8 cellular contexts compared by ENCODE assay signal in genomic region chr22:38758276-38758945, GRCh38. TPM values are rescaled to one million over a fixed set of nuclear protein-coding genes. Genes with fewer than 3 reads are reported as not detected.
DNase-seq lines count a peak whose midpoint lies in the region; ATAC-seq lines count a peak whose summit lies in the region.

No MANE protein-coding gene starts in this region.

- peaks cover 0 to 42% (median 24%) of the 10 kb centered on the region in 11 experiments; a peak in 16 of 22 replicates for H4K20me1 ChIP-seq in BLaER1 treated with 17β-estradiol and CSF1 and Interleukin-3, amounts not matched to agents 10 nM and 100 nM

- peak overlapping the region; percentile 5 for H3K27ac Mint-ChIP-seq in activated T-helper 2 cell treated with anti-CD3 and anti-CD28 coated beads, Interferon-gamma antibody, Interleukin-2, Interleukin-4, amounts not matched to agents 10 μg/mL and 5 μg/mL and 100 μg/mL, durations not matched to agents 14 hours and 24 hours and 36 hours

- ATAC-seq in HG03521 (IDR thresholded peaks at IDR 0.05; ENCODE audit: unreplicated experiment) (no peak), HG03565 (IDR thresholded peaks at IDR 0.05; ENCODE audit: unreplicated experiment) (no peak)

- peaks cover 0 to 9% (median 6%) of the 10 kb centered on the region in 11 experiments; a peak in 13 of 22 replicates for H3K36me3 ChIP-seq in BLaER1 treated with 17β-estradiol and CSF1 and Interleukin-3, amounts not matched to agents 10 nM and 100 nM

- H3K27me3 Mint-ChIP-seq in activated T-helper 2 cell treated with anti-CD3 and anti-CD28 coated beads, Interferon-gamma antibody, Interleukin-2, Interleukin-4, amounts not matched to agents 10 μg/mL and 5 μg/mL and 100 μg/mL, durations not matched to agents 14 hours and 24 hours and 36 hours (ENCODE audit: low read depth) = no peaks in the 10 kb centered on the region

- H3K27ac ChIP-seq in BLaER1 treated with 17β-estradiol and CSF1 and Interleukin-3, amounts not matched to agents 10 nM and 100 nM = peak overlapping the region in 5 of 11 experiments; percentile 2 to 99 (median 97); a peak in 6 of 22 replicates

- H3K4me1 ChIP-seq in BLaER1 treated with 17β-estradiol and CSF1 and Interleukin-3, amounts not matched to agents 10 nM and 100 nM = peaks cover 65 to 80% (median 76%) of the 10 kb centered on the region in 10 experiments

- intact Hi-C loops in activated T-helper 2 cell treated with anti-CD3 and anti-CD28 coated beads, Interferon-gamma antibody, Interleukin-2, Interleukin-4, amounts not matched to agents 10 μg/mL and 5 μg/mL and 100 μg/mL, durations not matched to agents 14 hours and 24 hours and 36 hours (cut with micrococcal nuclease) = loop anchor here (5.0 to 10.0 kb wide), 4 partner anchors 34 to 336 kb away; partner anchors contain the start of genes APOBEC3H, CBX6 and DNAL4

- H3K9ac ChIP-seq in BLaER1 treated with 17β-estradiol and CSF1 and Interleukin-3, amounts not matched to agents 10 nM and 100 nM = peak overlapping the region in 8 of 11 experiments; percentile 10 to 98 (median 96); a peak in 13 of 22 replicates

- DNase-seq in T follicular helper cell (ENCODE audit: low read depth) (peak; percentile 64), pons (ENCODE audit: low spot score) (peak; percentile 11), GM19240 (ENCODE audit: insufficient read length, low spot score) (no peak), NCI-H1092 treated with DMSO at 0.1 percent for 48 hours (lab: John Stamatoyannopoulos, UW) (no peak)
- DNase-seq in activated T-helper 2 cell treated with anti-CD3 and anti-CD28 coated beads, Interferon-gamma antibody, Interleukin-2, Interleukin-4, amounts not matched to agents 10 μg/mL and 5 μg/mL and 100 μg/mL, durations not matched to agents 14 hours and 24 hours and 36 hours (ENCODE audit: low spot score) = peak; percentile 45

- H3K4me2 ChIP-seq in BLaER1 treated with 17β-estradiol and CSF1 and Interleukin-3, amounts not matched to agents 10 nM and 100 nM = peak overlapping the region; percentile 92 to 100 (median 98)

- no peaks in the 10 kb centered on the region for H3K27me3 ChIP-seq in BLaER1 treated with 17β-estradiol and CSF1 and Interleukin-3, amounts not matched to agents 10 nM and 100 nM

- peak overlapping the region; percentile 53 for H3K4me3 Mint-ChIP-seq in activated T-helper 2 cell treated with anti-CD3 and anti-CD28 coated beads, Interferon-gamma antibody, Interleukin-2, Interleukin-4, amounts not matched to agents 10 μg/mL and 5 μg/mL and 100 μg/mL, durations not matched to agents 14 hours and 24 hours and 36 hours (ENCODE audit: low read depth)

- peaks cover 17% of the 10 kb centered on the region for H3K36me3 Mint-ChIP-seq in activated T-helper 2 cell treated with anti-CD3 and anti-CD28 coated beads, Interferon-gamma antibody, Interleukin-2, Interleukin-4, amounts not matched to agents 10 μg/mL and 5 μg/mL and 100 μg/mL, durations not matched to agents 14 hours and 24 hours and 36 hours (ENCODE audit: low read depth)

- no peaks in the 10 kb centered on the region for H3K9me3 Mint-ChIP-seq in activated T-helper 2 cell treated with anti-CD3 and anti-CD28 coated beads, Interferon-gamma antibody, Interleukin-2, Interleukin-4, amounts not matched to agents 10 μg/mL and 5 μg/mL and 100 μg/mL, durations not matched to agents 14 hours and 24 hours and 36 hours

- H3K4me1 Mint-ChIP-seq in activated T-helper 2 cell treated with anti-CD3 and anti-CD28 coated beads, Interferon-gamma antibody, Interleukin-2, Interleukin-4, amounts not matched to agents 10 μg/mL and 5 μg/mL and 100 μg/mL, durations not matched to agents 14 hours and 24 hours and 36 hours (ENCODE audit: low read depth) = peaks cover 32% of the 10 kb centered on the region

- H3K4me3 ChIP-seq in BLaER1 treated with 17β-estradiol and CSF1 and Interleukin-3, amounts not matched to agents 10 nM and 100 nM = peak overlapping the region in 6 of 10 experiments; percentile 24 to 99 (median 94); a peak in 8 of 20 replicates

- H3K9me3 ChIP-seq in BLaER1 treated with 17β-estradiol and CSF1 and Interleukin-3, amounts not matched to agents 10 nM and 100 nM (replicated peaks in 1 of 11) = no peaks in the 10 kb centered on the region

RNA-seq across cellular contexts. Expression of gene SUN2, which starts 2.6 kb away (rescaled TPM):
- total RNA-seq in activated T-helper 2 cell treated with anti-CD3 and anti-CD28 coated beads, Interferon-gamma antibody, Interleukin-2, Interleukin-4, amounts not matched to agents 10 μg/mL and 5 μg/mL and 100 μg/mL, durations not matched to agents 14 hours and 24 hours and 36 hours = 121 and 123 TPM in 2 replicates

RNA-seq across cellular contexts. Expression of gene DNAL4, which starts 35.5 kb away (rescaled TPM):
- 4.7 and 6.1 TPM in 2 replicates for total RNA-seq in activated T-helper 2 cell treated with anti-CD3 and anti-CD28 coated beads, Interferon-gamma antibody, Interleukin-2, Interleukin-4, amounts not matched to agents 10 μg/mL and 5 μg/mL and 100 μg/mL, durations not matched to agents 14 hours and 24 hours and 36 hours

RNA-seq across cellular contexts. Expression of gene GTPBP1, which starts 52.7 kb away (rescaled TPM):
- 101 and 106 TPM in 2 replicates for total RNA-seq in activated T-helper 2 cell treated with anti-CD3 and anti-CD28 coated beads, Interferon-gamma antibody, Interleukin-2, Interleukin-4, amounts not matched to agents 10 μg/mL and 5 μg/mL and 100 μg/mL, durations not matched to agents 14 hours and 24 hours and 36 hours

RNA-seq across cellular contexts. Expression of gene JOSD1, which starts 57.7 kb away (rescaled TPM):
- total RNA-seq in activated T-helper 2 cell treated with anti-CD3 and anti-CD28 coated beads, Interferon-gamma antibody, Interleukin-2, Interleukin-4, amounts not matched to agents 10 μg/mL and 5 μg/mL and 100 μg/mL, durations not matched to agents 14 hours and 24 hours and 36 hours = 101 and 105 TPM in 2 replicates

Comparison
In these comparisons a context has a peak if more than half of its experiments do, and no peak if none do; other contexts are left out.
1. DNase-seq: peak in T follicular helper cell (single experiment), activated T-helper 2 cell treated with anti-CD3 and anti-CD28 coated beads, Interferon-gamma antibody, Interleukin-2, Interleukin-4, amounts not matched to agents 10 μg/mL and 5 μg/mL and 100 μg/mL, durations not matched to agents 14 hours and 24 hours and 36 hours (single experiment) and pons (single experiment); none in GM19240 (single experiment) and NCI-H1092 treated with DMSO at 0.1 percent for 48 hours (single experiment).